ENCODE assay signal across 1 cellular context in the genomic region with DNA sequence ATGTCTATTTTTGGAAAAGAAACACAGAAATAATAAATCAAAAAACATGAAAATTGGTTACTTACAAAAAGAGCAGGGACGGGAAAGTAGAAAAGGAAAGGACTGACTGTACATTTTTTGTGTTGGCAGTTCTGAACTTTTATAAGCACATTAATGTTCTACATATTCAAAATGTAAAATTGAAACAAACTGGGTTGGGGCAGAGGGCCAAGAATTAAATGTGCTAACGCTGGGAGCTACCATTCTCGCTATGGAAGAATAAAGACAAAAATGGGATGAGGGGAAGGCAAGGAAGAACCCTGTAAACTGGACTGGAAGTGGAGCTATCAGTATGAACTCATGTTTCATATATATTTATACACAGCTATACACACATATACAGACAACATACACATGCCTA.
TF ChIP-seq lines count a peak whose summit lies in the region.

No MANE protein-coding gene starts in this region.

TF ChIP-seq in GM12878, 131 proteins besides CTCF, POLR2A, EP300 and RAD21:
- TF ChIP-seq YY1 (IDR thresholded peaks at IDR 0.05; ENCODE audit: low read depth, low read length), result no peak
- TF ChIP-seq NFXL1 (IDR thresholded peaks at IDR 0.05; ENCODE audit: borderline replicate concordance), result no peak
- no peak for TF ChIP-seq TCF7 (IDR thresholded peaks at IDR 0.05; ENCODE audit: borderline replicate concordance)
- TF ChIP-seq ESRRA (IDR thresholded peaks at IDR 0.05; ENCODE audit: low read length), result no peak
- no peak for TF ChIP-seq KAT2A (conservative IDR thresholded peaks at IDR 0.05; ENCODE audit: control insufficient read depth, low read depth, low read length)
- TF ChIP-seq ELK1 (IDR thresholded peaks at IDR 0.05; ENCODE audit: low read depth, low read length), result no peak
- no peak for TF ChIP-seq POLR2AphosphoS2 (IDR thresholded peaks at IDR 0.05; ENCODE audit: low read depth, low read length)
